Comparison of ENCODE assay signal across 18 cellular contexts in genomic region chr11:28417601-28418323, GRCh38.
"Had no signal": no experiment of that assay in that cellular context is flagged by ENCODE, and none has a peak within 500 bp of the region (broad histone marks: within the 10 kb centered on the region; RNA-seq: fewer than 3 reads in every experiment).

No MANE protein-coding gene starts in this region.

- H3K4me2 ChIP-seq: smooth muscle cell had no signal

- H3K9me3 ChIP-seq: ovary, right lobe of liver, testis had no signal

- ATAC-seq: activated CD4-positive, alpha-beta T cell treated with anti-CD3 and anti-CD28 coated beads for 36 hours; activated naive CD4-positive, alpha-beta T cell treated with anti-CD3 and anti-CD28 coated beads, Interleukin-2, amount 50 U/mL, for 72 hours; effector memory CD8-positive, alpha-beta T cell; natural killer cell; right lobe of liver; stimulated activated naive CD8-positive, alpha-beta T cell treated with anti-CD3 and anti-CD28 coated beads, Interleukin-15, amount 100 ng/mL, for 72 hours; WTC11 had no signal

- H3K27ac ChIP-seq: ovary, right lobe of liver, testis had no signal

- H3K9me3 Mint-ChIP-seq: type B pancreatic cell had no signal

- H3K4me1 Mint-ChIP-seq: activated CD4-positive, alpha-beta T cell treated with anti-CD3 and anti-CD28 coated beads for 36 hours; natural killer cell; stimulated activated naive CD8-positive, alpha-beta T cell treated with anti-CD3 and anti-CD28 coated beads, Interleukin-15, amount 100 ng/mL, for 72 hours; WTC11 had no signal

- DNase-seq: activated CD4-positive, alpha-beta memory T cell treated with anti-CD3 and anti-CD28 coated beads for 36 hours; activated CD4-positive, alpha-beta T cell treated with anti-CD3 and anti-CD28 coated beads for 36 hours; activated gamma-delta T cell treated with Interleukin-2 at 50 U/mL for 16 hours; activated T-cell treated with anti-CD3 and anti-CD28 coated beads for 4 hours; amniotic stem cell; effector memory CD8-positive, alpha-beta T cell; mesenchymal stem cell; natural killer cell; ovary; right lobe of liver; stimulated activated CD4-positive, alpha-beta T cell treated with anti-CD3 and anti-CD28 coated beads, Interleukin-4, amount 100 ng/mL, for 1 hour; stimulated activated naive CD8-positive, alpha-beta T cell treated with anti-CD3 and anti-CD28 coated beads, Interleukin-15, amount 100 ng/mL, for 72 hours; testis had no signal

- H3K27me3 Mint-ChIP-seq: activated CD4-positive, alpha-beta memory T cell treated with anti-CD3 and anti-CD28 coated beads for 36 hours; activated CD4-positive, alpha-beta T cell treated with anti-CD3 and anti-CD28 coated beads for 36 hours; effector memory CD8-positive, alpha-beta T cell; stimulated activated naive CD8-positive, alpha-beta T cell treated with anti-CD3 and anti-CD28 coated beads, Interleukin-15, amount 100 ng/mL, for 72 hours; type B pancreatic cell had no signal

- H3K4me3 ChIP-seq: ovary, right lobe of liver, smooth muscle cell, testis had no signal

- H3K27ac Mint-ChIP-seq: activated CD4-positive, alpha-beta memory T cell treated with anti-CD3 and anti-CD28 coated beads for 36 hours; activated CD4-positive, alpha-beta T cell treated with anti-CD3 and anti-CD28 coated beads for 36 hours; activated naive CD4-positive, alpha-beta T cell treated with anti-CD3 and anti-CD28 coated beads, Interleukin-2, amount 50 U/mL, for 72 hours; activated T-helper 1 cell treated with anti-CD3 and anti-CD28 coated beads, Interleukin-12 subunit alpha, Interleukin-12 subunit beta, Interleukin-2, Interleukin-4 antibody, amounts not matched to agents 30 ng/mL and 10 ng/mL and 1 ng/mL, durations not matched to agents 14 hours and 24 hours and 36 hours; effector memory CD8-positive, alpha-beta T cell; natural killer cell; stimulated activated naive CD8-positive, alpha-beta T cell treated with anti-CD3 and anti-CD28 coated beads, Interleukin-15, amount 100 ng/mL, for 72 hours; type B pancreatic cell; WTC11 had no signal

- H3K4me1 ChIP-seq: right lobe of liver, testis had no signal

- H3K27me3 ChIP-seq: ovary, right lobe of liver, testis had no signal

- H3K4me3 Mint-ChIP-seq: activated CD4-positive, alpha-beta memory T cell treated with anti-CD3 and anti-CD28 coated beads for 36 hours; activated CD4-positive, alpha-beta T cell treated with anti-CD3 and anti-CD28 coated beads for 36 hours; activated T-helper 1 cell treated with anti-CD3 and anti-CD28 coated beads, Interleukin-12 subunit alpha, Interleukin-12 subunit beta, Interleukin-2, Interleukin-4 antibody, amounts not matched to agents 30 ng/mL and 10 ng/mL and 1 ng/mL, durations not matched to agents 14 hours and 24 hours and 36 hours; effector memory CD8-positive, alpha-beta T cell; natural killer cell; stimulated activated naive CD8-positive, alpha-beta T cell treated with anti-CD3 and anti-CD28 coated beads, Interleukin-15, amount 100 ng/mL, for 72 hours; type B pancreatic cell; WTC11 had no signal

- H3K36me3 Mint-ChIP-seq: activated CD4-positive, alpha-beta memory T cell treated with anti-CD3 and anti-CD28 coated beads for 36 hours; type B pancreatic cell; WTC11 had no signal

- H3K36me3 ChIP-seq: ovary, right lobe of liver had no signal
